Comparison of ENCODE assay signal across 29 cellular contexts in genomic region chr1:43953361-43953760, GRCh38.
A peak's percentile ranks its signal among the peaks of the same experiment; 100 is the strongest.
DNase-seq lines count a peak whose midpoint lies in the region; ATAC-seq, FAIRE-seq and TF ChIP-seq lines count a peak whose summit lies in the region.
"Had no signal": no experiment of that assay in that cellular context is flagged by ENCODE, and none has a peak within 500 bp of the region (broad histone marks: within the 10 kb centered on the region; RNA-seq: fewer than 3 reads in every experiment).

No MANE protein-coding gene starts in this region.

- no peak overlapping the region for H2AFZ ChIP-seq in parathyroid adenoma
- H2AFZ ChIP-seq: PC-9 had no signal

- no peak overlapping the region for H3K9ac ChIP-seq in parathyroid adenoma
- H3K9ac ChIP-seq: SK-N-SH had no signal

- no peaks in the 10 kb centered on the region for H3K9me3 Mint-ChIP-seq in dendritic cell treated with granulocyte-macrophage colony-stimulating factor and Interleukin-4, amounts not matched to agents 40 ng/mL and 50 ng/mL, for 4 days
- H3K9me3 Mint-ChIP-seq: CD8-positive, alpha-beta memory T cell; natural killer cell; T-helper 1 cell treated with Interleukin-12 subunit alpha and Interleukin-12 subunit beta and Interleukin-4 antibody, amounts not matched to agents 30 μg/mL and 1 μg/mL, for 36 hours had no signal

- no peaks in the 10 kb centered on the region for H3K27me3 ChIP-seq in parathyroid adenoma (ENCODE audit: control insufficient read depth, insufficient read depth, low read length)
- H3K27me3 ChIP-seq: testis, uterus had no signal

- H3K36me3 Mint-ChIP-seq in dendritic cell treated with granulocyte-macrophage colony-stimulating factor and Interleukin-4, amounts not matched to agents 40 ng/mL and 50 ng/mL, for 4 days (ENCODE audit: low read depth) = peaks cover 68% of the 10 kb centered on the region
- H3K36me3 Mint-ChIP-seq: natural killer cell had no signal

- H3K27me3 Mint-ChIP-seq in dendritic cell treated with granulocyte-macrophage colony-stimulating factor and Interleukin-4, amounts not matched to agents 40 ng/mL and 50 ng/mL, for 4 days = no peaks in the 10 kb centered on the region
- H3K27me3 Mint-ChIP-seq: activated CD8-positive, alpha-beta memory T cell treated with anti-CD3 and anti-CD28 coated beads, Interleukin-2, amount 10 ng/mL, durations not matched to agents 7 days and 5 days; B cell had no signal

- H3K4me2 ChIP-seq in parathyroid adenoma (ENCODE audit: low read length) = peak overlapping the region; percentile 51
- H3K4me2 ChIP-seq: PC-9, SK-N-SH had no signal

- H3K4me3 ChIP-seq in parathyroid adenoma (ENCODE audit: low read depth, low read length) = peak overlapping the region; percentile 0
- H3K4me3 ChIP-seq: mucosa of descending colon, PC-9, skin epidermis, testis, uterus had no signal

- H3K27ac Mint-ChIP-seq in dendritic cell treated with granulocyte-macrophage colony-stimulating factor and Interleukin-4, amounts not matched to agents 40 ng/mL and 50 ng/mL, for 4 days = peak overlapping the region; percentile 25
- H3K27ac Mint-ChIP-seq: activated CD8-positive, alpha-beta memory T cell treated with anti-CD3 and anti-CD28 coated beads, Interleukin-2, amount 10 ng/mL, durations not matched to agents 7 days and 5 days; B cell; CD8-positive, alpha-beta memory T cell; natural killer cell; T-helper 1 cell treated with Interleukin-12 subunit alpha and Interleukin-12 subunit beta and Interleukin-4 antibody, amounts not matched to agents 30 μg/mL and 1 μg/mL, for 36 hours had no signal

- intact Hi-C loops in dendritic cell treated with granulocyte-macrophage colony-stimulating factor and Interleukin-4, amounts not matched to agents 40 ng/mL and 50 ng/mL, for 4 days (cut with micrococcal nuclease) = no loop called here

- no peaks in the 10 kb centered on the region for H3K79me2 ChIP-seq in parathyroid adenoma

- no peak for ATAC-seq in GM21576 (IDR thresholded peaks at IDR 0.05; ENCODE audit: unreplicated experiment)
- ATAC-seq: activated CD8-positive, alpha-beta memory T cell treated with anti-CD3 and anti-CD28 coated beads, Interleukin-2, amount 10 ng/mL, durations not matched to agents 7 days and 5 days; mucosa of descending colon; natural killer cell; Right ventricle myocardium inferior had no signal

- H3K4me3 Mint-ChIP-seq in dendritic cell treated with granulocyte-macrophage colony-stimulating factor and Interleukin-4, amounts not matched to agents 40 ng/mL and 50 ng/mL, for 4 days = no peak overlapping the region
- H3K4me3 Mint-ChIP-seq: activated CD8-positive, alpha-beta memory T cell treated with anti-CD3 and anti-CD28 coated beads, Interleukin-2, amount 10 ng/mL, durations not matched to agents 7 days and 5 days; B cell; natural killer cell; T-helper 1 cell treated with Interleukin-12 subunit alpha and Interleukin-12 subunit beta and Interleukin-4 antibody, amounts not matched to agents 30 μg/mL and 1 μg/mL, for 36 hours had no signal

- H3K27ac ChIP-seq in parathyroid adenoma = peak overlapping the region; percentile 60
- H3K27ac ChIP-seq: PC-9, skin epidermis, testis, uterus had no signal

- H3K36me3 ChIP-seq in parathyroid adenoma (ENCODE audit: control insufficient read depth, insufficient read depth, low read length) = no peaks in the 10 kb centered on the region
- H3K36me3 ChIP-seq: uterus had no signal

- H3K4me1 Mint-ChIP-seq in dendritic cell treated with granulocyte-macrophage colony-stimulating factor and Interleukin-4, amounts not matched to agents 40 ng/mL and 50 ng/mL, for 4 days (ENCODE audit: low read depth) = peaks cover 33% of the 10 kb centered on the region

- peak; percentile 30 for DNase-seq in D341Med (ENCODE audit: low spot score)
- peak; percentile 75 for DNase-seq in NCI-H2171 treated with DMSO at 0.1 percent for 48 hours (lab: John Stamatoyannopoulos, UW)
- no peak for DNase-seq in AG08396 (ENCODE audit: low spot score)
- no peak for DNase-seq in NK-92 (lab: John Stamatoyannopoulos, UW; ENCODE audit: unreplicated experiment)
- DNase-seq in urothelium cell line (ENCODE audit: low spot score) = no peak
- DNase-seq: activated CD4-positive, alpha-beta T cell treated with anti-CD3 and anti-CD28 coated beads, Interleukin-2, amount 50 U/mL, for 4 hours; activated CD4-positive, CD25-positive, alpha-beta regulatory T cell; activated CD8-positive, alpha-beta memory T cell treated with anti-CD3 and anti-CD28 coated beads, Interleukin-2, amount 10 ng/mL, durations not matched to agents 7 days and 5 days; activated naive CD4-positive, alpha-beta T cell treated with Interleukin-2 at 50 U/mL for 16 hours; CD8-positive, alpha-beta memory T cell; HCEC 1CT; Kasumi-1; kidney glomerular epithelial cell; mucosa of descending colon; natural killer cell; PC-9; SK-N-SH; stimulated activated naive CD4-positive, alpha-beta T cell treated with Interleukin-2 at 50 U/mL for 16 hours; testis; uterus had no signal

- no peak for TF ChIP-seq CTCF in parathyroid adenoma (IDR thresholded peaks at IDR 0.05)

- no peaks in the 10 kb centered on the region for H3K9me3 ChIP-seq in parathyroid adenoma (ENCODE audit: control insufficient read depth, low read length)
- H3K9me3 ChIP-seq: mucosa of descending colon, SK-N-SH, testis, uterus had no signal

- H3K4me1 ChIP-seq in parathyroid adenoma = peaks cover 5% of the 10 kb centered on the region

- no peak for FAIRE-seq in urothelium cell line (lab: Jason Lieb, UNC)
- FAIRE-seq: frontal cortex, GM12891 had no signal

Comparison
In these comparisons a context has a peak if more than half of its experiments do, and no peak if none do; other contexts are left out.
1. DNase-seq: peak in D341Med (single experiment) and NCI-H2171 treated with DMSO at 0.1 percent for 48 hours (single experiment); none in AG08396 (single experiment), NK-92 (single experiment) and urothelium cell line (single experiment).